ENCODE assay signal across 8 cellular contexts in genomic region chr19:53424968-53425597, GRCh38. TPM values are rescaled to one million over a fixed set of nuclear protein-coding genes. Genes with fewer than 3 reads are reported as not detected.
A peak's percentile ranks its signal among the peaks of the same experiment; 100 is the strongest.
DNase-seq lines count a peak whose midpoint lies in the region; ATAC-seq and TF ChIP-seq lines count a peak whose summit lies in the region.

No MANE protein-coding gene starts in this region.

- H3K9ac ChIP-seq in neuronal stem cell (ENCODE audit: low read depth, low read length, poor library complexity): no peak overlapping the region

- no peak overlapping the region for H2BK12ac ChIP-seq in neuronal stem cell (ENCODE audit: low read length)

- H3K27me3 ChIP-seq in H7 (ENCODE audit: control insufficient read depth, insufficient read depth, low read length) (no peaks in the 10 kb centered on the region), neuronal stem cell (ENCODE audit: control insufficient read depth in 3 of 3, insufficient read depth in 3 of 3, low read depth in 1 of 3, low read length in 3 of 3) (no peaks in the 10 kb centered on the region)

- H3K27ac ChIP-seq in 22Rv1 (no peak overlapping the region), neuronal stem cell (replicated peaks; ENCODE audit: low read length) (no peak overlapping the region), substantia nigra (ENCODE audit: low read depth, low read length, poor library complexity, severe bottlenecking) (no peak overlapping the region)

- WGBS in neuronal stem cell (ENCODE audit: extremely low coverage in 2 of 2, insufficient read length in 2 of 2, insufficient replicate concordance in 1 of 2), 2 donors: no CpG with 5 or more reads among the region's 9 CpGs

- no peaks in the 10 kb centered on the region for H3K9me3 ChIP-seq in neuronal stem cell (replicated peaks in 1 of 2; ENCODE audit: control insufficient read depth in 2 of 2, insufficient read depth in 1 of 2, low read depth in 1 of 2, low read length in 2 of 2)

- no peak overlapping the region for H4K91ac ChIP-seq in neuronal stem cell (ENCODE audit: low read depth, low read length, poor library complexity)

- no peak overlapping the region for H3K14ac ChIP-seq in neuronal stem cell (ENCODE audit: low read length)

- H3K4me1 ChIP-seq in neuronal stem cell (ENCODE audit: control insufficient read depth in 2 of 2, insufficient read depth in 1 of 2, low read depth in 1 of 2, low read length in 2 of 2): no peaks in the 10 kb centered on the region

- H3K36me3 ChIP-seq in H7 (replicated peaks; ENCODE audit: control insufficient read depth, insufficient read depth, low read length) (no peaks in the 10 kb centered on the region), neuronal stem cell (replicated peaks in 1 of 2; ENCODE audit: control insufficient read depth in 2 of 2, insufficient read depth in 2 of 2, low read length in 2 of 2) (no peaks in the 10 kb centered on the region)

- H3K18ac ChIP-seq in neuronal stem cell (ENCODE audit: low read length): no peak overlapping the region

- no peak overlapping the region for H3K23ac ChIP-seq in neuronal stem cell (ENCODE audit: low read depth, low read length, poor library complexity)

- H3K4me3 ChIP-seq in H7 (ENCODE audit: insufficient read depth, low read depth, low read length): no peak overlapping the region
- H3K4me3 ChIP-seq in fibroblast of villous mesenchyme (ENCODE audit: low read depth, low read length): no peak overlapping the region
- no peak overlapping the region for H3K4me3 ChIP-seq in neuronal stem cell (ENCODE audit: low read length in 2 of 2)

- TF ChIP-seq CTCF in 22Rv1 (IDR thresholded peaks at IDR 0.05) (peak; percentile 83), fibroblast of villous mesenchyme (IDR thresholded peaks at IDR 0.05; ENCODE audit: insufficient read depth, low read depth, low read length) (peak; percentile 87)

- ATAC-seq in HG02763 (IDR thresholded peaks at IDR 0.05; ENCODE audit: unreplicated experiment): no peak

- H3K4me2 ChIP-seq in neuronal stem cell (ENCODE audit: insufficient read depth, low read length, poor library complexity, severe bottlenecking): no peak overlapping the region

- no peak overlapping the region for H2AK5ac ChIP-seq in neuronal stem cell (ENCODE audit: low read depth, low read length)

- H2BK5ac ChIP-seq in neuronal stem cell (ENCODE audit: low read length): peak overlapping the region; percentile 39

- H3K4ac ChIP-seq in neuronal stem cell (ENCODE audit: low read length): no peak overlapping the region

- no peak overlapping the region for H4K8ac ChIP-seq in neuronal stem cell (ENCODE audit: low read depth, low read length)

- H3K79me1 ChIP-seq in neuronal stem cell (ENCODE audit: low read depth, low read length): no peaks in the 10 kb centered on the region

- H2BK15ac ChIP-seq in neuronal stem cell (ENCODE audit: low read length): no peak overlapping the region

- DNase-seq in H7 (peak; percentile 75), OCI-M1 (lab: John Stamatoyannopoulos, UW) (peak; percentile 86), activated T-helper 1 cell treated with Interleukin-2 at 50 U/mL for 16 hours (ENCODE audit: low read depth) (peak; percentile 25), fibroblast of villous mesenchyme (ENCODE audit: low read depth) (peak; percentile 77), neuronal stem cell (ENCODE audit: low spot score) (peak; percentile 67), substantia nigra (lab: John Stamatoyannopoulos, UW) (peak in 45 of 49 donors; percentile 1 to 82 (median 58))

- no peak overlapping the region for H2BK120ac ChIP-seq in neuronal stem cell (ENCODE audit: low read depth, low read length)

- no peak overlapping the region for H2AFZ ChIP-seq in neuronal stem cell (ENCODE audit: low read length)

RNA-seq across cellular contexts. Expression of gene ZNF761, which starts 6.7 kb away (rescaled TPM):
- 29.7 and 44.9 TPM in 2 replicates for total RNA-seq in H7 (2014; rRNA removed; shearing (Covaris generic))
- total RNA-seq in fibroblast of villous mesenchyme: 8.7 and 13.8 TPM in 2 replicates
- 9.8 TPM for polyA plus RNA-seq in neuronal stem cell (2013, experiment 1 of 2)
- 10.0 TPM for polyA plus RNA-seq in neuronal stem cell (2013, experiment 2 of 2)

RNA-seq across cellular contexts. Expression of gene ZNF765, which starts 30.1 kb away (rescaled TPM):
- total RNA-seq in H7 (2014; rRNA removed; shearing (Covaris generic)): 12.4 and 14.4 TPM in 2 replicates
- 9.7 and 14.2 TPM in 2 replicates for total RNA-seq in fibroblast of villous mesenchyme
- polyA plus RNA-seq in neuronal stem cell (2013, experiment 1 of 2): 4.5 TPM
- 4.7 TPM for polyA plus RNA-seq in neuronal stem cell (2013, experiment 2 of 2)

RNA-seq across cellular contexts. Expression of gene ZNF813, which starts 42.5 kb away (rescaled TPM):
- 12.0 and 13.9 TPM in 2 replicates for total RNA-seq in H7 (2014; rRNA removed; shearing (Covaris generic))
- 1.9 and 3.0 TPM in 2 replicates for total RNA-seq in fibroblast of villous mesenchyme
- polyA plus RNA-seq in neuronal stem cell (2013, experiment 1 of 2): 7.3 TPM
- polyA plus RNA-seq in neuronal stem cell (2013, experiment 2 of 2): 8.5 TPM

RNA-seq across cellular contexts. Expression of gene ZNF525, which starts 59.6 kb away (rescaled TPM):
- total RNA-seq in H7 (2014; rRNA removed; shearing (Covaris generic)): 11.3 and 23.6 TPM in 2 replicates
- total RNA-seq in fibroblast of villous mesenchyme: 1.7 and 2.6 TPM in 2 replicates
- polyA plus RNA-seq in neuronal stem cell (2013, experiment 1 of 2): 2.1 TPM
- 2.3 TPM for polyA plus RNA-seq in neuronal stem cell (2013, experiment 2 of 2)

Comparison
In these comparisons a context has a peak if more than half of its experiments do, and no peak if none do; other contexts are left out.
1. DNase-seq: peak in every context shown above with its lines; median percentile 86 in OCI-M1; 77 in fibroblast of villous mesenchyme; 75 in H7; 67 in neuronal stem cell; 58 in substantia nigra; 25 in activated T-helper 1 cell treated with Interleukin-2 at 50 U/mL for 16 hours.